In genomic region chr12:98232753-98233385, GRCh38 we compare ENCODE assay signal across 18 cellular contexts.
A peak's percentile ranks its signal among the peaks of the same experiment; 100 is the strongest.
DNase-seq lines count a peak whose midpoint lies in the region; ATAC-seq, FAIRE-seq and TF ChIP-seq lines count a peak whose summit lies in the region.
"Had no signal": no experiment of that assay in that cellular context is flagged by ENCODE, and none has a peak within 500 bp of the region (broad histone marks: within the 10 kb centered on the region; RNA-seq: fewer than 3 reads in every experiment).

No MANE protein-coding gene starts in this region.

- no peak for TF ChIP-seq POLR2A in HepG2 (IDR thresholded peaks at IDR 0.05; ENCODE audit: insufficient read depth in 1 of 2, low read depth in 2 of 2, low read length in 2 of 2)

- CTCF ChIA-PET in HepG2 (lab: Yijun Ruan, JAX; ENCODE audit: low intra/inter-chr PET ratio, low total read pairs) = no interaction called here

- no peaks in the 10 kb centered on the region for H3K79me2 ChIP-seq in HepG2 (ENCODE audit: insufficient read depth, low read length)

- no peaks in the 10 kb centered on the region for H3K9me3 ChIP-seq in HepG2 (ENCODE audit: low read length)
- H3K9me3 ChIP-seq: BLaER1 had no signal

- in situ Hi-C loops in HepG2 (cut with HindIII; ENCODE audit: extremely low pct_ligation_motif_present, low pct_unique_long_range_greater_than_20kb) = no loop called here
- in situ Hi-C loops in GM13977 (cut with MboI; ENCODE audit: low pct_unique_long_range_greater_than_20kb, low sequenced_read_pairs, unreplicated experiment) = no loop called here

- no peaks in the 10 kb centered on the region for H4K20me1 ChIP-seq in HepG2 (ENCODE audit: insufficient read depth, low read length)
- H4K20me1 ChIP-seq: BLaER1 had no signal

- no peak overlapping the region for H3K9ac ChIP-seq in HepG2 (ENCODE audit: insufficient read depth, low read depth, low read length)
- H3K9ac ChIP-seq: BLaER1 had no signal

- peak in 1 of 2 experiments; percentile 30; a peak in 1 of 4 replicates for TF ChIP-seq EP300 in HepG2 (IDR thresholded peaks at IDR 0.05; ENCODE audit: low read depth in 2 of 2, low read length in 2 of 2)
- no peak for TF ChIP-seq EP300 in HepG2 (CRISPR knock-in tag; IDR thresholded peaks at IDR 0.05; ENCODE audit: borderline replicate concordance)

- no peak overlapping the region for H3K4me3 ChIP-seq in HepG2 (replicated peaks in 1 of 3; ENCODE audit: insufficient read depth in 1 of 3, low read depth in 2 of 3, low read length in 3 of 3)
- H3K4me3 ChIP-seq: BLaER1 had no signal

- no peak for FAIRE-seq in HepG2 (lab: Jason Lieb, UNC)
- FAIRE-seq: H54 had no signal

- H3K27me3 Mint-ChIP-seq in progenitor cell of endocrine pancreas = no peaks in the 10 kb centered on the region
- peaks cover 4% of the 10 kb centered on the region for H3K27me3 Mint-ChIP-seq in activated T-helper 2 cell treated with anti-CD3 and anti-CD28 coated beads, Interferon-gamma antibody, Interleukin-2, Interleukin-4, amounts not matched to agents 10 μg/mL and 5 μg/mL and 100 μg/mL, durations not matched to agents 14 hours and 24 hours and 36 hours (ENCODE audit: low read depth)

- H2AFZ ChIP-seq in HepG2 (ENCODE audit: low read length) = no peak overlapping the region

- no peak for TF ChIP-seq RAD21 in HepG2 (CRISPR knock-in tag; IDR thresholded peaks at IDR 0.05)

- peak overlapping the region; percentile 2; the same call in 1 of the 2 replicates for H3K4me2 ChIP-seq in HepG2 (ENCODE audit: low read depth, low read length)
- H3K4me2 ChIP-seq: BLaER1 had no signal

- TF ChIP-seq CTCF in HepG2 (CRISPR knock-in tag; IDR thresholded peaks at IDR 0.05) (no peak), progenitor cell of endocrine pancreas (IDR thresholded peaks at IDR 0.05; ENCODE audit: unreplicated experiment) (no peak), GM13977 (IDR thresholded peaks at IDR 0.05; ENCODE audit: extremely low read depth, insufficient read depth, missing control alignments) (no peak)

- no peaks in the 10 kb centered on the region for H3K27me3 ChIP-seq in HepG2 (ENCODE audit: control insufficient read depth in 1 of 2, insufficient read depth in 2 of 2, low read length in 2 of 2)
- H3K27me3 ChIP-seq: BLaER1 had no signal

- POLR2A ChIA-PET in HepG2 (lab: Yijun Ruan, JAX) = no interaction called here

- H3K4me3 Mint-ChIP-seq in progenitor cell of endocrine pancreas (ENCODE audit: low read depth) = no peak overlapping the region
- H3K4me3 Mint-ChIP-seq in activated T-helper 2 cell treated with anti-CD3 and anti-CD28 coated beads, Interferon-gamma antibody, Interleukin-2, Interleukin-4, amounts not matched to agents 10 μg/mL and 5 μg/mL and 100 μg/mL, durations not matched to agents 14 hours and 24 hours and 36 hours (ENCODE audit: low read depth) = no peak overlapping the region
- H3K4me3 Mint-ChIP-seq: CD14-positive monocyte; CD4-positive, alpha-beta memory T cell; HFFc6 had no signal

- no TSS peak for BruUV-seq in HepG2 (replicated peaks; lab: Mats Ljungman, UMichigan)

- 5% methylated on average over 3 of the region's 3 CpGs for WGBS in HepG2 (ENCODE audit: low lambda C conversion rate)

- peak overlapping the region; percentile 76 for H3K27ac Mint-ChIP-seq in progenitor cell of endocrine pancreas
- H3K27ac Mint-ChIP-seq in activated T-helper 2 cell treated with anti-CD3 and anti-CD28 coated beads, Interferon-gamma antibody, Interleukin-2, Interleukin-4, amounts not matched to agents 10 μg/mL and 5 μg/mL and 100 μg/mL, durations not matched to agents 14 hours and 24 hours and 36 hours = no peak overlapping the region
- H3K27ac Mint-ChIP-seq: CD4-positive, alpha-beta memory T cell; HFFc6 had no signal

- intact Hi-C loops in HepG2 (cut with micrococcal nuclease; ENCODE audit: unreplicated experiment) = no loop called here
- intact Hi-C loops in activated T-helper 2 cell treated with anti-CD3 and anti-CD28 coated beads, Interferon-gamma antibody, Interleukin-2, Interleukin-4, amounts not matched to agents 10 μg/mL and 5 μg/mL and 100 μg/mL, durations not matched to agents 14 hours and 24 hours and 36 hours (cut with micrococcal nuclease) = no loop called here

- no peak overlapping the region for H3K27ac ChIP-seq in HepG2 (ENCODE audit: extremely low read length, insufficient read depth, low read length)
- H3K27ac ChIP-seq: BLaER1 had no signal

- ATAC-seq in HepG2 = peak; percentile 89
- ATAC-seq in HG02981 (IDR thresholded peaks at IDR 0.05; ENCODE audit: unreplicated experiment) = no peak
- ATAC-seq: HCT116 had no signal

- H3K4me1 Mint-ChIP-seq in progenitor cell of endocrine pancreas (ENCODE audit: low read depth) = peaks cover 22% of the 10 kb centered on the region
- H3K4me1 Mint-ChIP-seq in activated T-helper 2 cell treated with anti-CD3 and anti-CD28 coated beads, Interferon-gamma antibody, Interleukin-2, Interleukin-4, amounts not matched to agents 10 μg/mL and 5 μg/mL and 100 μg/mL, durations not matched to agents 14 hours and 24 hours and 36 hours (ENCODE audit: low read depth) = no peaks in the 10 kb centered on the region
- H3K4me1 Mint-ChIP-seq: CD14-positive monocyte; CD4-positive, alpha-beta memory T cell had no signal

- no peaks in the 10 kb centered on the region for H3K36me3 Mint-ChIP-seq in progenitor cell of endocrine pancreas (ENCODE audit: insufficient read depth)
- H3K36me3 Mint-ChIP-seq in activated T-helper 2 cell treated with anti-CD3 and anti-CD28 coated beads, Interferon-gamma antibody, Interleukin-2, Interleukin-4, amounts not matched to agents 10 μg/mL and 5 μg/mL and 100 μg/mL, durations not matched to agents 14 hours and 24 hours and 36 hours (ENCODE audit: low read depth) = no peaks in the 10 kb centered on the region
- H3K36me3 Mint-ChIP-seq: CD14-positive monocyte; CD4-positive, alpha-beta memory T cell had no signal

- no peaks in the 10 kb centered on the region for H3K36me3 ChIP-seq in HepG2 (replicated peaks in 1 of 2; ENCODE audit: control insufficient read depth in 1 of 2, insufficient read depth in 2 of 2, low read length in 2 of 2)
- H3K36me3 ChIP-seq: BLaER1 had no signal

- H3K4me1 ChIP-seq in HepG2 (ENCODE audit: insufficient read depth, low read length) = peaks cover 12% of the 10 kb centered on the region
- H3K4me1 ChIP-seq: BLaER1 had no signal

- DNase-seq in NCI-H69 (lab: John Stamatoyannopoulos, UW) = peak; percentile 8
- peak; percentile 81 for DNase-seq in astrocyte of the hippocampus (ENCODE audit: low read depth, low spot score)
- peak; percentile 25 for DNase-seq in HepG2 (ENCODE audit: low spot score)
- no peak for DNase-seq in progenitor cell of endocrine pancreas (ENCODE audit: low spot score, unreplicated experiment)
- DNase-seq in NCI-H1105 treated with DMSO at 0.1 percent for 48 hours (lab: John Stamatoyannopoulos, UW) = no peak
- DNase-seq in activated T-helper 2 cell treated with anti-CD3 and anti-CD28 coated beads, Interferon-gamma antibody, Interleukin-2, Interleukin-4, amounts not matched to agents 10 μg/mL and 5 μg/mL and 100 μg/mL, durations not matched to agents 14 hours and 24 hours and 36 hours (ENCODE audit: low spot score) = no peak
- no peak for DNase-seq in GM13977 (ENCODE audit: low spot score)
- DNase-seq: 8988T; CD4-positive, alpha-beta memory T cell; DMS153; DMS79; GDM1; HFFc6 had no signal

- H3K9me3 Mint-ChIP-seq in progenitor cell of endocrine pancreas (ENCODE audit: low read depth) = no peaks in the 10 kb centered on the region
- no peaks in the 10 kb centered on the region for H3K9me3 Mint-ChIP-seq in activated T-helper 2 cell treated with anti-CD3 and anti-CD28 coated beads, Interferon-gamma antibody, Interleukin-2, Interleukin-4, amounts not matched to agents 10 μg/mL and 5 μg/mL and 100 μg/mL, durations not matched to agents 14 hours and 24 hours and 36 hours

TF ChIP-seq in HepG2, 621 proteins besides CTCF, POLR2A, EP300 and RAD21 (continues in another document):
- peak; percentile 52 for TF ChIP-seq GATAD2A (CRISPR knock-in tag; IDR thresholded peaks at IDR 0.05)
- peak; percentile 28; the same call in 1 of the 2 replicates for TF ChIP-seq ARID5B (CRISPR knock-in tag; IDR thresholded peaks at IDR 0.05)
- TF ChIP-seq ZNF383 (CRISPR knock-in tag; IDR thresholded peaks at IDR 0.05; ENCODE audit: borderline replicate concordance) = no peak
- no peak for TF ChIP-seq BRF2 (CRISPR knock-in tag; IDR thresholded peaks at IDR 0.05)

Comparison
In these comparisons a context has a peak if more than half of its experiments do, and no peak if none do; other contexts are left out.
1. DNase-seq: peak in NCI-H69 (single experiment), astrocyte of the hippocampus (single experiment) and HepG2 (single experiment); none in progenitor cell of endocrine pancreas (single experiment), NCI-H1105 treated with DMSO at 0.1 percent for 48 hours (single experiment), activated T-helper 2 cell treated with anti-CD3 and anti-CD28 coated beads, Interferon-gamma antibody, Interleukin-2, Interleukin-4, amounts not matched to agents 10 μg/mL and 5 μg/mL and 100 μg/mL, durations not matched to agents 14 hours and 24 hours and 36 hours (single experiment) and GM13977 (single experiment).